Comparison of ENCODE assay signal across 1 cellular context in the genomic region with DNA sequence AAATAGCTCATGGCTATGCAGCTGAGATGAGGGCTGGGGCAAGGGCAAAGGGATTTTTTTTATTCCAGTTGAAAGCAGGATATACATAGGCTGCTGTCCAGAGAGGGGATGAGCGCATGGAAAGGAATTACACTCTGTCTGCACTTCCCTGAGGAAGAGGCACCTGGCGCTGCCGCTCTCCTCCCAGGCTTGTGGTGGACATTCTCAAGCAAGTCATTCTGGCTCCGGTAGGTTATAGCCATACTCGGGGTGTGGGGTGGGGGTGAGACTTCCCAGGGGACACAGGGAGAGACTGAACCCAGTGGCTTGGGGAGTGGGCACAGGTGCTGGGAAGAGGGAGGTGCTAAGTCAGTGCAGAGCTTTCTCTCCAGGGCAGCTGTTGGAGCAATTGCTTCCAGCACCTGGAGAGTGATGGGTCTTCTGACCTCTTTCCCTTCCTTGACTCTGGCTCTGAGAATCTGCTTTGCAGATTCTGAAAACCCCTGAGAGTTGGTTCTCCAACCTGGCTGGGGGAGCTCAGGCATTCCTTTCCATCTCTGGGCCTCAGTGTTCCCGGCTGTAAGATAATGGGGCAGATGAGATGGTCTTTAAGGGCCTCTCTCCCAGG.
TF ChIP-seq lines count a peak whose summit lies in the region.

No MANE protein-coding gene starts in this region.

TF ChIP-seq in HepG2, 621 proteins besides CTCF, POLR2A, EP300 and RAD21:
- TF ChIP-seq, protein P1, sequence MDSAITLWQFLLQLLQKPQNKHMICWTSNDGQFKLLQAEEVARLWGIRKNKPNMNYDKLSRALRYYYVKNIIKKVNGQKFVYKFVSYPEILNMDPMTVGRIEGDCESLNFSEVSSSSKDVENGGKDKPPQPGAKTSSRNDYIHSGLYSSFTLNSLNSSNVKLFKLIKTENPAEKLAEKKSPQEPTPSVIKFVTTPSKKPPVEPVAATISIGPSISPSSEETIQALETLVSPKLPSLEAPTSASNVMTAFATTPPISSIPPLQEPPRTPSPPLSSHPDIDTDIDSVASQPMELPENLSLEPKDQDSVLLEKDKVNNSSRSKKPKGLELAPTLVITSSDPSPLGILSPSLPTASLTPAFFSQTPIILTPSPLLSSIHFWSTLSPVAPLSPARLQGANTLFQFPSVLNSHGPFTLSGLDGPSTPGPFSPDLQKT (CRISPR knock-in tag; IDR thresholded peaks at IDR 0.05; ENCODE audit: borderline replicate concordance), result no peak
- TF ChIP-seq ZNF501 (CRISPR knock-in tag; IDR thresholded peaks at IDR 0.05), result 0 out of 2 replicates have a peak, but pooled peaks have one; percentile 22
